Comparison of ENCODE assay signal across 17 cellular contexts in genomic region chr4:21467551-21467950, GRCh38.
DNase-seq lines count a peak whose midpoint lies in the region; ATAC-seq and TF ChIP-seq lines count a peak whose summit lies in the region.
"Had no signal": no experiment of that assay in that cellular context is flagged by ENCODE, and none has a peak within 500 bp of the region (broad histone marks: within the 10 kb centered on the region; RNA-seq: fewer than 3 reads in every experiment).

No MANE protein-coding gene starts in this region.

- H3K36me3 ChIP-seq in tibial artery = no peaks in the 10 kb centered on the region
- H3K36me3 ChIP-seq: BE2C had no signal

- POLR2A ChIA-PET in RWPE1 (lab: Yijun Ruan, JAX; ENCODE audit: low non-redundant PET) = no interaction called here

- intact Hi-C loops in tibial artery (cut with DNase I; ENCODE audit: low total_unique reads) = no loop called here

- H3K27me3 ChIP-seq in foreskin keratinocyte (peaks cover 19% of the 10 kb centered on the region), tibial artery (no peaks in the 10 kb centered on the region)
- H3K27me3 ChIP-seq: BE2C had no signal

- H3K27ac ChIP-seq in RWPE1 (no peak overlapping the region), foreskin keratinocyte (no peak overlapping the region), tibial artery (no peak overlapping the region)

- H3K4me1 ChIP-seq in foreskin keratinocyte (peaks cover 18% of the 10 kb centered on the region), tibial artery (no peaks in the 10 kb centered on the region)

- no peak for TF ChIP-seq CTCF in RWPE1 (conservative IDR thresholded peaks at IDR 0.05; ENCODE audit: low read depth)
- no peak for TF ChIP-seq CTCF in foreskin keratinocyte (conservative IDR thresholded peaks at IDR 0.05)
- no peak for TF ChIP-seq CTCF in tibial artery (IDR thresholded peaks at IDR 0.05)

- H3K9me3 ChIP-seq in tibial artery = no peaks in the 10 kb centered on the region
- H3K9me3 ChIP-seq: BE2C had no signal

- ATAC-seq in foreskin keratinocyte = peak; percentile 90
- no peak for ATAC-seq in HG03460 (IDR thresholded peaks at IDR 0.05; ENCODE audit: unreplicated experiment)
- no peak for ATAC-seq in HG02623 (IDR thresholded peaks at IDR 0.05; ENCODE audit: unreplicated experiment)
- ATAC-seq: HCT116 had no signal

- CTCF ChIA-PET in RWPE1 (lab: Yijun Ruan, JAX) = interaction anchor here (0.9 to 1.0 kb wide), 2 partner anchors 443 to 694 kb away, joined by 3 to 7 read pairs; no protein-coding TSS in a partner anchor

- no peak overlapping the region for H3K4me3 ChIP-seq in tibial artery

- DNase-seq in HT1080 (ENCODE audit: low read depth) (peak; percentile 52), RWPE1 (ENCODE audit: low spot score) (peak; percentile 33), foreskin keratinocyte (peak; percentile 84 to 91), tibial artery (no peak)
- DNase-seq: BE2C; CD4-positive, CD25-positive, alpha-beta regulatory T cell; CD8-positive, alpha-beta memory T cell; COR-L47; DMS 273 treated with DMSO at 0.1 percent for 48 hours; DMS53; DND-41; GOT3; H7; HFFc6 had no signal

Comparison
In these comparisons a context has a peak if more than half of its experiments do, and no peak if none do; other contexts are left out.
1. DNase-seq: peak in HT1080 (single experiment), RWPE1 (single experiment) and foreskin keratinocyte (2 of 2); none in tibial artery (0 of 2).